ENCODE assay signal across 13 cellular contexts in the genomic region with DNA sequence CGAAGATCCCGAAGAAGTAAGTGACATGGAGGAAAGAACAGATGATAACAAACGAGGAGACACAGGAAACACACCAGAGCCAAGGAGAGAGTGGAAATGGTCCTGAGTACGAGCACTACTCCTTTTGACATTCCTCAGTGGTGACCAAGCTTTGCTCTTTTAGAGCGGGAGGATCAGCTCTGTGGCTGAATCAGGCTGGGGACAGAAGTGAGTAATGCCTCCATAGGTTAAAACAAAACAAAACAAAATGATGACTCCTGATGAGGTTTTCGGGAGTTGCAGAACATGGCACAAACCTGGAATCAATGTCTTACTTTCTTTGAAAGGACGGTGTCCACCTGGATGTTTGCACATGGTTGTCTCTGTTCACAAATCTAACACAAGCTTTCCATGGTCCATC. TPM values are rescaled to one million over a fixed set of nuclear protein-coding genes. Genes with fewer than 3 reads are reported as not detected.
DNase-seq lines count a peak whose midpoint lies in the region; ATAC-seq, FAIRE-seq and TF ChIP-seq lines count a peak whose summit lies in the region.
"Had no signal": no experiment of that assay in that cellular context is flagged by ENCODE, and none has a peak within 500 bp of the region (broad histone marks: within the 10 kb centered on the region; RNA-seq: fewer than 3 reads in every experiment).

No MANE protein-coding gene starts in this region.

- TF ChIP-seq CTCF in bronchial epithelial cell (IDR thresholded peaks at IDR 0.05; ENCODE audit: insufficient read depth, low read length, severe bottlenecking), result no peak

- no peaks in the 10 kb centered on the region for H3K36me3 ChIP-seq in bronchial epithelial cell (ENCODE audit: control insufficient read depth, insufficient read depth, low read length)

- H3K27me3 ChIP-seq in bronchial epithelial cell (ENCODE audit: control insufficient read depth, insufficient read depth, low read length), result no peaks in the 10 kb centered on the region

- FAIRE-seq in bronchial epithelial cell (lab: Jason Lieb, UNC), result peak; percentile 93

- H3K4me3 ChIP-seq in bronchial epithelial cell (ENCODE audit: low read depth, low read length), result no peak overlapping the region

- DNase-seq in AG20443 (ENCODE audit: low spot score) (peak; percentile 78), LHCN-M2 (ENCODE audit: low read depth) (peak; percentile 73), bronchial epithelial cell (ENCODE audit: low read depth) (peak; percentile 95), kidney glomerular epithelial cell (lab: John Stamatoyannopoulos, UW) (peak; percentile 49), SK-N-DZ (ENCODE audit: low spot score) (no peak), SHP77 (lab: John Stamatoyannopoulos, UW) (no peak)
- DNase-seq: activated CD4-positive, alpha-beta T cell treated with anti-CD3 and anti-CD28 coated beads for 4 hours; activated T-cell treated with anti-CD3 and anti-CD28 coated beads, Interleukin-2, amount 50 U/mL, for 72 hours; immature natural killer cell; retina; T-helper 1 cell had no signal

- ATAC-seq in GM19395 (IDR thresholded peaks at IDR 0.05; ENCODE audit: unreplicated experiment) (no peak), GM19035 (IDR thresholded peaks at IDR 0.05; ENCODE audit: unreplicated experiment) (no peak)
- ATAC-seq: activated T-cell treated with anti-CD3 and anti-CD28 coated beads, Interleukin-2, amount 50 U/mL, for 72 hours had no signal

RNA-seq across cellular contexts. Expression of gene TCF7L2, which starts 30.3 kb away (rescaled TPM):
- 2.9 and 3.4 TPM in 2 replicates for total RNA-seq in LHCN-M2 (2014; rRNA removed)
- 6.2 TPM for polyA plus RNA-seq in LHCN-M2 (2012)
- 1.1 and 1.2 TPM in 2 replicates for total RNA-seq in bronchial epithelial cell
- polyA plus RNA-seq in SK-N-DZ (2014; cell fraction: cytosol; rRNA removed), result 1.2 and 1.3 TPM in 2 replicates
- 1.6 and 5.0 TPM in 2 replicates for polyA plus RNA-seq in SK-N-DZ (2014; cell fraction: nucleus; rRNA removed)

Comparison
In these comparisons a context has a peak if more than half of its experiments do, and no peak if none do; other contexts are left out.
1. DNase-seq: peak in AG20443 (single experiment), LHCN-M2 (single experiment), bronchial epithelial cell (single experiment) and kidney glomerular epithelial cell (single experiment); none in SK-N-DZ (single experiment) and SHP77 (0 of 2).